ENCODE assay signal across 17 cellular contexts in the genomic region with DNA sequence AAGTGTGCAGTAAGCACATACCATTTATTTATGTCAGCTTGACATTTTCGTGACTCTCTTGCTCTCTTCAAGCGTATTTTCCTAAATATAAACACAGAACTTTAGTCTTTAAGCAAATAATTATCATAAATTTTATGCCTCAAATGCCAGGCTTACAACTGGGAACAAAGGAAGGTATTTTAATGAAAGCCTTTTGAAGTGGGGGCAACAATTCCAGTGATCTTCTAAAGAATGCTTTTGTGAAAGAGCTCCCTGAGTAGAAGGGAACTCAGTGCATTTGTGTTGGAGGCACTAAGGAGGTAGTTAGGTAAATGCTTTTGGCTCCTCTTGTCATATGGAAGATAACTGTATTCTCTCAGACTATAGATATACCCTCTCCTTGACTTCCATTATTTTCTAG.
"Had no signal": no experiment of that assay in that cellular context is flagged by ENCODE, and none has a peak within 500 bp of the region (broad histone marks: within the 10 kb centered on the region; RNA-seq: fewer than 3 reads in every experiment).

No MANE protein-coding gene starts in this region.

- H3K36me3 ChIP-seq: adrenal gland had no signal

- H3K4me3 ChIP-seq: adrenal gland, coronary artery, esophagus squamous epithelium, thyroid gland had no signal

- H3K9me3 ChIP-seq: adrenal gland, esophagus squamous epithelium, neutrophil, thyroid gland had no signal

- H3K9ac ChIP-seq: parathyroid adenoma had no signal

- ATAC-seq: activated CD8-positive, alpha-beta T cell treated with anti-CD3 and anti-CD28 coated beads for 36 hours; activated T-cell treated with anti-CD3 and anti-CD28 coated beads, Interleukin-2, amount 50 U/mL, for 4 hours; left lobe of liver; stimulated activated naive B cell treated with anti-CD40 and anti-IgM and Interleukin-4, amounts not matched to agents 10 μg/mL and 1 μg/mL and 100 μg/mL, for 72 hours; T-helper 17 cell had no signal

- H3K27ac ChIP-seq: adrenal gland, coronary artery, esophagus squamous epithelium, neutrophil, parathyroid adenoma, thyroid gland had no signal

- DNase-seq: activated CD4-positive, alpha-beta T cell treated with anti-CD3 and anti-CD28 coated beads for 48 hours; activated CD8-positive, alpha-beta T cell treated with anti-CD3 and anti-CD28 coated beads for 36 hours; activated effector memory CD4-positive, alpha-beta T cell treated with Interleukin-2 at 50 U/mL for 16 hours; activated T-cell treated with anti-CD3 and anti-CD28 coated beads, Interleukin-2, amount 50 U/mL, for 4 hours; adrenal gland; caudate nucleus; effector CD4-positive, alpha-beta T cell; esophagus squamous epithelium; naive B cell; stimulated activated CD4-positive, alpha-beta T cell treated with anti-CD3 and anti-CD28 coated beads, Interleukin-4, amount 100 ng/mL, for 1 hour; stimulated activated naive B cell treated with anti-CD40 and anti-IgM and Interleukin-4, amounts not matched to agents 10 μg/mL and 1 μg/mL and 100 μg/mL, for 72 hours; T-helper 17 cell; thyroid gland had no signal

- H3K27me3 ChIP-seq: adrenal gland, esophagus squamous epithelium, neutrophil, thyroid gland had no signal

- H3K4me1 ChIP-seq: adrenal gland, esophagus squamous epithelium, parathyroid adenoma, thyroid gland had no signal
